ENCODE assay signal across 6 cellular contexts in the genomic region with DNA sequence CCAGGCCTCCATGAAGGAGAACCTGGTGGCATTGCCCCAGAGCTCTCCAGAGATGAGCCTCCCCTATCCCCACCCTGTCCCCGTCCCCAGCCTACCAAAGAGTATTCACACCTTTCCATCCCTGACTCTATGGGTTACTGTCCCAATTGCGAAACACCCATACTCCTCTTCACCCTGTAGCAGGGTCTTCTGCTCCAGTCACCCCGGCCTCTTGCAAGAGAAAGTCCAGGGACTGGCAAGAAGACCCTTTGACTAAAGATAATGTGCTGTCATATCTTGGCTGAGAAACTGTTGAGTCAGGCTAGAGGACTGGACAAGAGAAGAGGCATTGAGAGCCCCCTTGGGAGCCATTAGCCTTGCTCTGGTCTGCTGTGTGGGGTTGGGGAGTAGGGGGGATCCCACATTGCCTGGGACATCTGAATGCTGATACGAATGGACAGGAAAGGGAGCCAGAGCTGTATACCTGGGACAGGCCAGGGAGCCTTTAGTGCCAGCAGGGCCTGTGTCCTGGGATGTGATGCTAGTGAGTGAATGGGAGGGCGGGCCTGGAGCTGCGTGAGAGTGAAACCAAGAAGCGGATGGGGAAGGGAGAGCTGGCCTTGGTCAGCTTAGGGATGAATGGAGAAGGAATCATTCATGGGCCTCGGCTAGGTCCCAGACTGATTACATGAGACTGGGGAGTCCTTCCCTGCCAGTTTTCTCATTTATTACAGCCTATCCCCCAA. TPM values are rescaled to one million over a fixed set of nuclear protein-coding genes. Genes with fewer than 3 reads are reported as not detected.
"Had no signal": no experiment of that assay in that cellular context is flagged by ENCODE, and none has a peak within 500 bp of the region (broad histone marks: within the 10 kb centered on the region; RNA-seq: fewer than 3 reads in every experiment).

No MANE protein-coding gene starts in this region.

- H3K36me3 ChIP-seq: HAP-1 had no signal

- H3K4me2 ChIP-seq: GM23338 had no signal

- ATAC-seq: GM23338, HCT116 had no signal

- H3K4me1 ChIP-seq: HAP-1 had no signal

- H2AFZ ChIP-seq: GM23338 had no signal

- H3K9me3 ChIP-seq: HAP-1 had no signal

- H3K36me3 Mint-ChIP-seq: IgD-negative memory B cell had no signal

- H3K4me3 Mint-ChIP-seq: GM23338, HFFc6, IgD-negative memory B cell had no signal

- H3K9me3 Mint-ChIP-seq: HFFc6, IgD-negative memory B cell had no signal

- H3K4me1 Mint-ChIP-seq: IgD-negative memory B cell had no signal

- H3K27me3 Mint-ChIP-seq: IgD-negative memory B cell had no signal

- H3K27ac Mint-ChIP-seq: GM23338, HFFc6, IgD-negative memory B cell had no signal

- DNase-seq: HFFc6, KBM-7 had no signal

- H3K4me3 ChIP-seq: GM23338, HAP-1 had no signal

RNA-seq across cellular contexts. Expression of gene NALF2, which starts 27.1 kb away (rescaled TPM):
- total RNA-seq: HFFc6 had no signal
- polyA plus RNA-seq: IgD-negative memory B cell had no signal
